In genomic region chr9:105503873-105504272, GRCh38 we compare ENCODE assay signal across 15 cellular contexts. TPM values are rescaled to one million over a fixed set of nuclear protein-coding genes. Genes with fewer than 3 reads are reported as not detected.
A peak's percentile ranks its signal among the peaks of the same experiment; 100 is the strongest.
DNase-seq lines count a peak whose midpoint lies in the region; ATAC-seq, FAIRE-seq and TF ChIP-seq lines count a peak whose summit lies in the region.
"Had no signal": no experiment of that assay in that cellular context is flagged by ENCODE, and none has a peak within 500 bp of the region (broad histone marks: within the 10 kb centered on the region; RNA-seq: fewer than 3 reads in every experiment).

No MANE protein-coding gene starts in this region.

- CTCF ChIA-PET in A549 (lab: Yijun Ruan, JAX), result no interaction called here

- TF ChIP-seq EP300 in A549 (IDR thresholded peaks at IDR 0.05), result no peak

- ATAC-seq in A549 (no peak), GM19452 (IDR thresholded peaks at IDR 0.05; ENCODE audit: unreplicated experiment) (peak; percentile 44), HG03378 (IDR thresholded peaks at IDR 0.05; ENCODE audit: unreplicated experiment) (peak; percentile 34), sciatic nerve (no peak)
- ATAC-seq: gastrocnemius medialis; stimulated activated memory B cell treated with anti-CD40 and anti-IgM and Interleukin-4, amounts not matched to agents 10 μg/mL and 1 μg/mL and 100 μg/mL, for 72 hours had no signal

- FAIRE-seq in A549 (lab: Jason Lieb, UNC), result no peak

- DNase-seq in A549 (ENCODE audit: low read depth in 1 of 2, low spot score in 1 of 2) (no peak), astrocyte of the hippocampus (ENCODE audit: low read depth, low spot score) (peak; percentile 3), cardiac septum (ENCODE audit: low spot score) (no peak), sciatic nerve (ENCODE audit: low spot score) (no peak), NCI-H2171 (lab: John Stamatoyannopoulos, UW) (no peak)
- no peak for DNase-seq in activated CD4-positive, alpha-beta T cell treated with anti-CD3 and anti-CD28 coated beads for 4 hours
- DNase-seq: activated CD4-positive, CD25-positive, alpha-beta regulatory T cell treated with anti-CD3 and anti-CD28 coated beads, Interleukin-2, amount 50 U/mL, for 72 hours; gastrocnemius medialis; GF-D8; NCI-H526; stimulated activated CD4-positive, alpha-beta T cell treated with anti-CD3 and anti-CD28 coated beads, Interleukin-15, amount 100 ng/mL, for 24 hours had no signal

- peaks cover 21% of the 10 kb centered on the region for H3K4me1 ChIP-seq in A549
- H3K4me1 ChIP-seq: gastrocnemius medialis, neural progenitor cell had no signal

- H3K27ac ChIP-seq in A549, result peak overlapping the region; percentile 61 to 77
- H3K27ac ChIP-seq: gastrocnemius medialis, neural progenitor cell had no signal

- no peaks in the 10 kb centered on the region for H3K9me3 ChIP-seq in A549
- H3K9me3 ChIP-seq: gastrocnemius medialis had no signal

- POLR2A ChIA-PET in A549 (lab: Yijun Ruan, JAX), result no interaction called here

- H3K4me2 ChIP-seq in A549, result peak overlapping the region; percentile 9; the same call in 2 of the 3 replicates
- H3K4me2 ChIP-seq: neural progenitor cell had no signal

- TF ChIP-seq CTCF in A549 (IDR thresholded peaks at IDR 0.05), result no peak

- TF ChIP-seq POLR2A in A549 (IDR thresholded peaks at IDR 0.05; ENCODE audit: low read length), result no peak

- intact Hi-C loops in cardiac septum (cut with DNase I) (no loop called here), sciatic nerve (cut with DNase I) (no loop called here)

- TF ChIP-seq RAD21 in A549 (conservative IDR thresholded peaks at IDR 0.05 in 1 of 2, IDR thresholded peaks at IDR 0.05 in 1 of 2), result no peak

- H3K4me3 ChIP-seq in A549, result no peak overlapping the region
- H3K4me3 ChIP-seq: gastrocnemius medialis, neural progenitor cell had no signal

TF ChIP-seq in A549, 52 proteins besides CTCF, POLR2A, EP300 and RAD21:
- TF ChIP-seq HOXB13 (CRISPR knock-in tag; IDR thresholded peaks at IDR 0.05; ENCODE audit: low read depth), result peak; percentile 54; the same call in 1 of the 2 replicates
- TF ChIP-seq ATOH8 (CRISPR knock-in tag; IDR thresholded peaks at IDR 0.05; ENCODE audit: low read depth), result no peak
- TF ChIP-seq GATA3 (IDR thresholded peaks at IDR 0.05; ENCODE audit: borderline replicate concordance), result no peak
- TF ChIP-seq MAFK (IDR thresholded peaks at IDR 0.05; ENCODE audit: partially characterized antibody), result peak; percentile 98
- TF ChIP-seq NFE2L2 (conservative IDR thresholded peaks at IDR 0.05; ENCODE audit: low read length), result peak; percentile 95

RNA-seq across cellular contexts. Expression of gene FKTN, which starts 54.1 kb away (rescaled TPM):
- 19.1 and 21.0 TPM in 2 replicates for polyA plus RNA-seq in A549 (2011; rRNA removed)
- 2.2 TPM in 2 replicates for polyA plus RNA-seq in A549 (2012; cell fraction: cytosol; rRNA removed)
- polyA plus RNA-seq in A549 (2012; cell fraction: nucleus; rRNA removed), result 2.0 and 3.9 TPM in 2 replicates
- polyA plus RNA-seq in A549 (2017; fragmentation: RNase III; extraction: RNeasy Plus Mini Kit Qiagen cat#74134 plus additional on column Dnase treatment), result 10.3 to 11.7 TPM (median 10.8 TPM) in 3 replicates
- polyA minus RNA-seq in A549 (2011; rRNA and poly(A)+ RNA removed), result 13.3 and 14.9 TPM in 2 replicates
- 8.8 TPM for total RNA-seq in cardiac septum
- total RNA-seq in sciatic nerve, result 22.1 TPM

RNA-seq across cellular contexts. Expression of gene FSD1L, which starts 56.0 kb away (rescaled TPM):
- polyA plus RNA-seq in A549 (2011; rRNA removed) (5.8 and 8.5 TPM in 2 replicates), A549 (2017; fragmentation: RNase III; extraction: RNeasy Plus Mini Kit Qiagen cat#74134 plus additional on column Dnase treatment) (3.2 to 3.3 TPM (median 3.2 TPM) in 3 replicates)
- 0.82 and 0.85 TPM in 2 replicates for polyA plus RNA-seq in A549 (2012; cell fraction: cytosol; rRNA removed)
- 1.4 and 2.8 TPM in 2 replicates for polyA plus RNA-seq in A549 (2012; cell fraction: nucleus; rRNA removed)
- 3.9 and 4.9 TPM in 2 replicates for polyA minus RNA-seq in A549 (2011; rRNA and poly(A)+ RNA removed)
- total RNA-seq in cardiac septum (10.8 TPM), sciatic nerve (14.0 TPM)

Comparison
In these comparisons a context has a peak if more than half of its experiments do, and no peak if none do; other contexts are left out.
1. ATAC-seq: peak in GM19452 (single experiment) and HG03378 (single experiment); none in A549 (0 of 2) and sciatic nerve (single experiment).